In genomic region chr2:239274391-239275001, GRCh38 we compare ENCODE assay signal across 8 cellular contexts.
DNase-seq lines count a peak whose midpoint lies in the region; ATAC-seq and TF ChIP-seq lines count a peak whose summit lies in the region.

No MANE protein-coding gene starts in this region.

- ATAC-seq in foreskin keratinocyte = peak; percentile 39
- peak; percentile 73 for ATAC-seq in sciatic nerve
- ATAC-seq in GM19397 (IDR thresholded peaks at IDR 0.05; ENCODE audit: unreplicated experiment) = no peak
- no peak for ATAC-seq in GM21717 (IDR thresholded peaks at IDR 0.05; ENCODE audit: unreplicated experiment)

- peak overlapping the region; percentile 75 for H3K27ac Mint-ChIP-seq in activated CD4-positive, alpha-beta memory T cell treated with anti-CD3 and anti-CD28 coated beads for 36 hours

- POLR2A ChIA-PET in activated CD4-positive, alpha-beta memory T cell treated with anti-CD3 and anti-CD28 coated beads for 36 hours (lab: Charles Lee) = interaction anchor here (0.9 to 3.0 kb wide), 7 partner anchors 15 to 127 kb away, joined by 3 to 9 read pairs (median 5); partner anchors contain the start of gene HDAC4

- no peak for TF ChIP-seq CTCF in foreskin keratinocyte (conservative IDR thresholded peaks at IDR 0.05)

- CTCF ChIA-PET in activated CD4-positive, alpha-beta memory T cell treated with anti-CD3 and anti-CD28 coated beads for 36 hours (lab: Charles Lee) = interaction anchor here (0.6 to 2.2 kb wide), 13 partner anchors 8 to 96 kb away, joined by 3 to 9 read pairs (median 4); no protein-coding TSS in a partner anchor

- intact Hi-C loops in activated CD4-positive, alpha-beta memory T cell treated with anti-CD3 and anti-CD28 coated beads for 36 hours (cut with micrococcal nuclease) = loop anchor here (1.0 to 2.0 kb wide), 5 partner anchors 7 to 106 kb away; no protein-coding TSS in a partner anchor
- intact Hi-C loops in sciatic nerve (cut with DNase I) = no loop called here

- peaks cover 30% of the 10 kb centered on the region for H3K27me3 Mint-ChIP-seq in activated CD4-positive, alpha-beta memory T cell treated with anti-CD3 and anti-CD28 coated beads for 36 hours

- peak overlapping the region; percentile 89 for H3K27ac ChIP-seq in foreskin keratinocyte

- H3K9me3 Mint-ChIP-seq in activated CD4-positive, alpha-beta memory T cell treated with anti-CD3 and anti-CD28 coated beads for 36 hours = no peaks in the 10 kb centered on the region

- peaks cover 52% of the 10 kb centered on the region for H3K4me1 Mint-ChIP-seq in activated CD4-positive, alpha-beta memory T cell treated with anti-CD3 and anti-CD28 coated beads for 36 hours (ENCODE audit: low read depth)

- H3K27me3 ChIP-seq in foreskin keratinocyte = no peaks in the 10 kb centered on the region

- peaks cover 8% of the 10 kb centered on the region for H3K36me3 Mint-ChIP-seq in activated CD4-positive, alpha-beta memory T cell treated with anti-CD3 and anti-CD28 coated beads for 36 hours

- peak; percentile 68 for DNase-seq in activated CD8-positive, alpha-beta memory T cell treated with anti-CD3 and anti-CD28 coated beads, Interleukin-2, amount 50 U/mL, for 48 hours
- no peak for DNase-seq in activated CD8-positive, alpha-beta memory T cell treated with anti-CD3 and anti-CD28 coated beads for 24 hours
- peak; percentile 77 for DNase-seq in activated CD4-positive, alpha-beta memory T cell treated with anti-CD3 and anti-CD28 coated beads for 36 hours
- peak in 1 of 2 donors; percentile 25 for DNase-seq in foreskin keratinocyte
- DNase-seq in sciatic nerve (ENCODE audit: low spot score) = peak; percentile 79
- no peak for DNase-seq in DMS114 treated with DMSO at 0.1 percent for 48 hours (lab: John Stamatoyannopoulos, UW; ENCODE audit: unreplicated experiment)

- peak overlapping the region; percentile 53 for H3K4me3 Mint-ChIP-seq in activated CD4-positive, alpha-beta memory T cell treated with anti-CD3 and anti-CD28 coated beads for 36 hours

- H3K4me1 ChIP-seq in foreskin keratinocyte = peaks cover 8% of the 10 kb centered on the region

Comparison
In these comparisons a context has a peak if more than half of its experiments do, and no peak if none do; other contexts are left out.
1. DNase-seq: peak in activated CD8-positive, alpha-beta memory T cell treated with anti-CD3 and anti-CD28 coated beads, Interleukin-2, amount 50 U/mL, for 48 hours (single experiment), activated CD4-positive, alpha-beta memory T cell treated with anti-CD3 and anti-CD28 coated beads for 36 hours (single experiment) and sciatic nerve (single experiment); none in activated CD8-positive, alpha-beta memory T cell treated with anti-CD3 and anti-CD28 coated beads for 24 hours (single experiment) and DMS114 treated with DMSO at 0.1 percent for 48 hours (single experiment).
2. ATAC-seq: peak in foreskin keratinocyte (single experiment) and sciatic nerve (single experiment); none in GM19397 (single experiment) and GM21717 (single experiment).